In genomic region chr9:128770286-128770685, GRCh38 we compare ENCODE assay signal across 9 cellular contexts. TPM values are rescaled to one million over a fixed set of nuclear protein-coding genes. Genes with fewer than 3 reads are reported as not detected.
DNase-seq lines count a peak whose midpoint lies in the region; ATAC-seq and TF ChIP-seq lines count a peak whose summit lies in the region.
"Had no signal": no experiment of that assay in that cellular context is flagged by ENCODE, and none has a peak within 500 bp of the region (broad histone marks: within the 10 kb centered on the region; RNA-seq: fewer than 3 reads in every experiment).

No MANE protein-coding gene starts in this region.

- H3K4me3 ChIP-seq in BLaER1: no peak overlapping the region
- peak overlapping the region; percentile 98 for H3K4me3 ChIP-seq in Karpas-422 (ENCODE audit: low read length)
- H3K4me3 ChIP-seq in choroid plexus epithelial cell (ENCODE audit: low read depth, low read length): peak overlapping the region; percentile 97
- peak overlapping the region in 1 of 2 donors; percentile 85 for H3K4me3 ChIP-seq in ascending aorta

- no peak overlapping the region for H2AFZ ChIP-seq in Karpas-422 (ENCODE audit: low read length)

- H3K9me2 ChIP-seq in Karpas-422 (replicated peaks; ENCODE audit: insufficient read depth, low read length): no peaks in the 10 kb centered on the region

- peaks cover 0 to 5% of the 10 kb centered on the region in 2 donors for H3K9me3 Mint-ChIP-seq in natural killer cell

- H3K4me3 Mint-ChIP-seq in natural killer cell: peak overlapping the region; percentile 97

- H3K9me3 ChIP-seq in BLaER1 (peaks cover 3% of the 10 kb centered on the region), Karpas-422 (ENCODE audit: low read length) (no peaks in the 10 kb centered on the region), ascending aorta (no peaks in the 10 kb centered on the region)

- TF ChIP-seq CTCF in choroid plexus epithelial cell (conservative IDR thresholded peaks at IDR 0.05; ENCODE audit: low read depth, low read length): no peak
- TF ChIP-seq CTCF in natural killer cell (IDR thresholded peaks at IDR 0.05): no peak
- TF ChIP-seq CTCF in omental fat pad (IDR thresholded peaks at IDR 0.05): no peak
- TF ChIP-seq CTCF in ascending aorta (IDR thresholded peaks at IDR 0.05): no peak

- H3K9ac ChIP-seq in BLaER1: no peak overlapping the region
- H3K9ac ChIP-seq in Karpas-422 (ENCODE audit: low read length): peak overlapping the region; percentile 88

- H3K27me3 Mint-ChIP-seq in natural killer cell (ENCODE audit: low read depth in 2 of 2): peaks cover 0 to 5% of the 10 kb centered on the region in 2 donors

- H3K27me3 ChIP-seq in BLaER1 (no peaks in the 10 kb centered on the region), Karpas-422 (ENCODE audit: low read length) (no peaks in the 10 kb centered on the region), ascending aorta (no peaks in the 10 kb centered on the region)

- H3K27ac Mint-ChIP-seq in natural killer cell: peak overlapping the region; percentile 92 to 99

- peaks cover 26% of the 10 kb centered on the region for H3K4me1 ChIP-seq in BLaER1
- H3K4me1 ChIP-seq in Karpas-422 (ENCODE audit: low read length): peaks cover 15% of the 10 kb centered on the region
- H3K4me1 ChIP-seq in ascending aorta: peaks cover 0 to 23% of the 10 kb centered on the region in 2 donors

- intact Hi-C loops in natural killer cell (cut with micrococcal nuclease): loop anchor here (5.0 kb wide), 1 partner anchor 48 kb away; the partner anchor contains the start of gene ZDHHC12
- intact Hi-C loops in ascending aorta (cut with DNase I): loop anchor here (5.0 kb wide), 1 partner anchor 1052 kb away; the partner anchor contains the start of gene TOR1A

- peaks cover 18% of the 10 kb centered on the region; the same call in 1 of the 2 replicates for H4K20me1 ChIP-seq in BLaER1
- H4K20me1 ChIP-seq in Karpas-422 (ENCODE audit: insufficient read depth, low read depth, low read length): no peaks in the 10 kb centered on the region

- H3K36me3 ChIP-seq in BLaER1 (peaks cover 8% of the 10 kb centered on the region; the same call in 1 of the 2 replicates), Karpas-422 (ENCODE audit: insufficient read depth, low read length) (no peaks in the 10 kb centered on the region), ascending aorta (no peaks in the 10 kb centered on the region)

- H3K27ac ChIP-seq in BLaER1 (no peak overlapping the region), Karpas-422 (ENCODE audit: low read length) (no peak overlapping the region), ascending aorta (peak overlapping the region in 1 of 2 donors; percentile 88)

- ATAC-seq in natural killer cell (no peak), GM18858 (IDR thresholded peaks at IDR 0.05; ENCODE audit: unreplicated experiment) (no peak), omental fat pad (ENCODE audit: low FRiP score) (no peak)

- H3K36me3 Mint-ChIP-seq in natural killer cell: no peaks in the 10 kb centered on the region

- DNase-seq in Karpas-422: no peak
- DNase-seq in choroid plexus epithelial cell (ENCODE audit: low read depth): no peak
- DNase-seq in natural killer cell: no peak
- DNase-seq in omental fat pad (ENCODE audit: low spot score): no peak
- DNase-seq in NCI-H69 (lab: John Stamatoyannopoulos, UW): no peak
- no peak for DNase-seq in ascending aorta (ENCODE audit: low spot score in 2 of 2)
- DNase-seq: NCI-H2171 treated with DMSO at 0.1 percent for 48 hours had no signal

- peaks cover 33% of the 10 kb centered on the region for H3K79me2 ChIP-seq in Karpas-422 (ENCODE audit: low read length)

- H3K4me2 ChIP-seq in BLaER1 (peak overlapping the region; percentile 97), Karpas-422 (ENCODE audit: low read depth, low read length, poor library complexity, severe bottlenecking) (peak overlapping the region; percentile 83)

- H3K4me1 Mint-ChIP-seq in natural killer cell: peaks cover 28 to 40% of the 10 kb centered on the region in 2 donors

RNA-seq across cellular contexts. Expression of gene ZER1, which starts 1.4 kb away (rescaled TPM):
- 25.4 and 25.6 TPM in 2 replicates for total RNA-seq in Karpas-422 (2014; rRNA removed; shearing (Covaris generic); ENCODE audit: low replicate concordance)
- 10 to 100 TPM; 35.0 to 37.4 (median 35.2) TPM for total RNA-seq in natural killer cell
- 10 to 100 TPM; 20.9 to 43.1 (median 30.7) TPM for total RNA-seq in omental fat pad
- 55.5 TPM for total RNA-seq in ascending aorta

RNA-seq across cellular contexts. Expression of gene TBC1D13, which starts 16.8 kb away (rescaled TPM):
- 6.7 and 9.5 TPM in 2 replicates for total RNA-seq in Karpas-422 (2014; rRNA removed; shearing (Covaris generic); ENCODE audit: low replicate concordance)
- total RNA-seq in natural killer cell (10 to 100 TPM; 31.5 to 34.5 (median 33.7) TPM), omental fat pad (10 to 100 TPM; 12.1 to 21.4 (median 14.9) TPM), ascending aorta (19.8 TPM)

RNA-seq across cellular contexts. Expression of gene ZDHHC12, which starts 46.4 kb away (rescaled TPM):
- 29.3 and 47.6 TPM in 2 replicates for total RNA-seq in Karpas-422 (2014; rRNA removed; shearing (Covaris generic); ENCODE audit: low replicate concordance)
- 10 to 100 TPM; 26.1 to 37.1 (median 28.6) TPM for total RNA-seq in natural killer cell
- 10 to 100 TPM; 23.6 to 40.6 (median 30.8) TPM for total RNA-seq in omental fat pad
- total RNA-seq in ascending aorta: 49.6 TPM

RNA-seq across cellular contexts. Expression of gene ENDOG, which starts 48.0 kb away (rescaled TPM):
- total RNA-seq in Karpas-422 (2014; rRNA removed; shearing (Covaris generic); ENCODE audit: low replicate concordance): 17.6 and 60.4 TPM in 2 replicates
- total RNA-seq in natural killer cell (10 to 100 TPM in 1 of 3 donors, 1 to 10 TPM in 2; 6.7 to 12.5 (median 8.3) TPM), omental fat pad (10 to 100 TPM; 14.1 to 29.9 (median 20.3) TPM), ascending aorta (59.4 TPM)

RNA-seq across cellular contexts. Expression of gene SPOUT1, which starts 59.3 kb away (rescaled TPM):
- 28.6 and 42.5 TPM in 2 replicates for total RNA-seq in Karpas-422 (2014; rRNA removed; shearing (Covaris generic); ENCODE audit: low replicate concordance)
- total RNA-seq in natural killer cell: 10 to 100 TPM; 35.8 to 49.2 (median 40.1) TPM
- 10 to 100 TPM; 15.1 to 25.1 (median 21.2) TPM for total RNA-seq in omental fat pad
- 26.5 TPM for total RNA-seq in ascending aorta
